In genomic region chr19:14901675-14902260, GRCh38 we compare ENCODE assay signal across 21 cellular contexts. TPM values are rescaled to one million over a fixed set of nuclear protein-coding genes. Genes with fewer than 3 reads are reported as not detected.
DNase-seq lines count a peak whose midpoint lies in the region; ATAC-seq, FAIRE-seq and TF ChIP-seq lines count a peak whose summit lies in the region.
"Had no signal": no experiment of that assay in that cellular context is flagged by ENCODE, and none has a peak within 500 bp of the region (broad histone marks: within the 10 kb centered on the region; RNA-seq: fewer than 3 reads in every experiment).

No MANE protein-coding gene starts in this region.

- H3K9me3 ChIP-seq in Karpas-422 (ENCODE audit: low read length) (no peaks in the 10 kb centered on the region), PC-9 (ENCODE audit: insufficient read depth, low read depth) (no peaks in the 10 kb centered on the region)
- H3K9me3 ChIP-seq: BE2C, Caco-2 had no signal

- H3K4me3 ChIP-seq in Karpas-422 (ENCODE audit: low read length) = no peak overlapping the region
- H3K4me3 ChIP-seq in PC-9 = no peak overlapping the region
- H3K4me3 ChIP-seq in fibroblast of pulmonary artery (replicated peaks; ENCODE audit: low read depth, low read length) = no peak overlapping the region
- H3K4me3 ChIP-seq: GM23338 had no signal

- intact Hi-C loops in PC-9 (cut with micrococcal nuclease; ENCODE audit: unreplicated experiment) = no loop called here

- H3K4me2 ChIP-seq in Karpas-422 (ENCODE audit: low read depth, low read length, poor library complexity, severe bottlenecking) (no peak overlapping the region), PC-9 (no peak overlapping the region; the same call in 1 of the 2 replicates)
- H3K4me2 ChIP-seq: GM23338 had no signal

- no peak for TF ChIP-seq POLR2A in GM12892 (IDR thresholded peaks at IDR 0.05; ENCODE audit: low read depth, low read length)

- H2AFZ ChIP-seq in Karpas-422 (ENCODE audit: low read length) (no peak overlapping the region), PC-9 (no peak overlapping the region)
- H2AFZ ChIP-seq: GM23338 had no signal

- 0 out of 2 replicates have a peak, but pooled peaks cover 5% of the 10 kb centered on the region for H3F3A ChIP-seq in PC-9 (ENCODE audit: insufficient read depth, low read depth)

- POLR2A ChIA-PET in PC-9 (lab: Charles Lee; ENCODE audit: unreplicated experiment) = no interaction called here

- H3K4me1 ChIP-seq in Karpas-422 (ENCODE audit: low read length) = no peaks in the 10 kb centered on the region
- peaks cover 9% of the 10 kb centered on the region for H3K4me1 ChIP-seq in PC-9 (replicated peaks; ENCODE audit: insufficient read depth)
- H3K4me1 ChIP-seq: BE2C, Caco-2 had no signal

- no peaks in the 10 kb centered on the region for H3K9me2 ChIP-seq in Karpas-422 (replicated peaks; ENCODE audit: insufficient read depth, low read length)
- no peaks in the 10 kb centered on the region for H3K9me2 ChIP-seq in PC-9 (ENCODE audit: insufficient read depth)

- H4K20me1 ChIP-seq in Karpas-422 (ENCODE audit: insufficient read depth, low read depth, low read length) (no peaks in the 10 kb centered on the region), PC-9 (ENCODE audit: insufficient read depth) (no peaks in the 10 kb centered on the region)

- no peak overlapping the region for H3K9ac ChIP-seq in Karpas-422 (ENCODE audit: low read length)

- ATAC-seq in GM21360 (IDR thresholded peaks at IDR 0.05; ENCODE audit: unreplicated experiment) = no peak
- ATAC-seq: GM23338 had no signal

- FAIRE-seq in GM12892 (lab: Jason Lieb, UNC) = no peak
- FAIRE-seq: A204.1, D721Med, G401.6, GM12891, GM18507, H54, HTR-8/SVneo had no signal

- H3K79me2 ChIP-seq in Karpas-422 (ENCODE audit: low read length) (no peaks in the 10 kb centered on the region), PC-9 (ENCODE audit: low read depth) (no peaks in the 10 kb centered on the region)

- H3K27ac ChIP-seq in Karpas-422 (ENCODE audit: low read length) (no peak overlapping the region), PC-9 (peak overlapping the region; percentile 10; the same call in 1 of the 2 replicates)
- H3K27ac ChIP-seq: HL-60 had no signal

- H3K27me3 ChIP-seq in Karpas-422 (ENCODE audit: low read length) (no peaks in the 10 kb centered on the region), PC-9 (ENCODE audit: insufficient read depth, low read depth) (no peaks in the 10 kb centered on the region)

- peak; percentile 10 for DNase-seq in Karpas-422
- DNase-seq in PC-9 = peak in 1 of 2 experiments; percentile 64
- DNase-seq in fibroblast of pulmonary artery (ENCODE audit: low read depth) = peak; percentile 0
- DNase-seq in retina = no peak
- DNase-seq in GM12892 (ENCODE audit: insufficient read length) = no peak
- DNase-seq: ACHN; BE2C; C1 segment of cervical spinal cord; Caco-2; CD4-positive, CD25-positive, alpha-beta regulatory T cell; HCEC 1CT had no signal

- H3K36me3 ChIP-seq in Karpas-422 (ENCODE audit: insufficient read depth, low read length) (no peaks in the 10 kb centered on the region), PC-9 (ENCODE audit: low read depth) (no peaks in the 10 kb centered on the region)
- H3K36me3 ChIP-seq: BE2C had no signal

- TF ChIP-seq CTCF in PC-9 (conservative IDR thresholded peaks at IDR 0.05) = no peak
- TF ChIP-seq CTCF in fibroblast of pulmonary artery (IDR thresholded peaks at IDR 0.05; ENCODE audit: low read length, missing control alignments) = no peak

- CTCF ChIA-PET in PC-9 (lab: Charles Lee) = no interaction called here

- no TSS peak for BruUV-seq in PC-9 (replicated peaks; lab: Mats Ljungman, UMichigan)

RNA-seq across cellular contexts. Expression of gene OR7A17, which starts 15.8 kb away (rescaled TPM):
- not detected in 2 replicates for total RNA-seq in Karpas-422 (2014; rRNA removed; shearing (Covaris generic); ENCODE audit: low replicate concordance)
- total RNA-seq in PC-9 (2021) = not detected in 2 replicates
- polyA plus RNA-seq in GM12892 (2012; ENCODE audit: missing spikeins) = not detected
- total RNA-seq: Caco-2; CD4-positive, CD25-positive, alpha-beta regulatory T cell; GM23338 had no signal
- polyA plus RNA-seq: CD4-positive, CD25-positive, alpha-beta regulatory T cell; GM23338 had no signal

RNA-seq across cellular contexts. Expression of gene OR7C2, which starts 39.5 kb away (rescaled TPM):
- not detected in 2 replicates for total RNA-seq in Karpas-422 (2014; rRNA removed; shearing (Covaris generic); ENCODE audit: low replicate concordance)
- not detected in 2 replicates for total RNA-seq in PC-9 (2021)
- not detected for polyA plus RNA-seq in GM12892 (2012; ENCODE audit: missing spikeins)
- total RNA-seq: Caco-2; CD4-positive, CD25-positive, alpha-beta regulatory T cell; GM23338 had no signal
- polyA plus RNA-seq: CD4-positive, CD25-positive, alpha-beta regulatory T cell; GM23338 had no signal

RNA-seq across cellular contexts. Expression of gene OR7A10, which starts 53.0 kb away (rescaled TPM):
- not detected in 2 replicates for total RNA-seq in Karpas-422 (2014; rRNA removed; shearing (Covaris generic); ENCODE audit: low replicate concordance)
- not detected in 2 replicates for total RNA-seq in PC-9 (2021)
- not detected for polyA plus RNA-seq in GM12892 (2012; ENCODE audit: missing spikeins)
- total RNA-seq: Caco-2; CD4-positive, CD25-positive, alpha-beta regulatory T cell; GM23338 had no signal
- polyA plus RNA-seq: CD4-positive, CD25-positive, alpha-beta regulatory T cell; GM23338 had no signal

Comparison
In these comparisons a context has a peak if more than half of its experiments do, and no peak if none do; other contexts are left out.
1. DNase-seq: peak in Karpas-422 (single experiment) and fibroblast of pulmonary artery (single experiment); none in retina (single experiment) and GM12892 (single experiment).